ENCODE assay signal across 12 cellular contexts in genomic region chrX:132622130-132622529, GRCh38.
DNase-seq lines count a peak whose midpoint lies in the region; ATAC-seq and TF ChIP-seq lines count a peak whose summit lies in the region.
"Had no signal": no experiment of that assay in that cellular context is flagged by ENCODE, and none has a peak within 500 bp of the region (broad histone marks: within the 10 kb centered on the region; RNA-seq: fewer than 3 reads in every experiment).

No MANE protein-coding gene starts in this region.

- H3K4me3 ChIP-seq in AG10803 (ENCODE audit: low read length) = no peak overlapping the region
- no peak overlapping the region for H3K4me3 ChIP-seq in effector memory CD4-positive, alpha-beta T cell (ENCODE audit: insufficient read depth, low read depth, low read length, poor library complexity, severe bottlenecking)
- H3K4me3 ChIP-seq: prostate gland, uterus had no signal

- no peak overlapping the region for H3K27ac ChIP-seq in effector memory CD4-positive, alpha-beta T cell (ENCODE audit: insufficient read depth, low read length, poor library complexity, severe bottlenecking)
- H3K27ac ChIP-seq: prostate gland, uterus had no signal

- ATAC-seq in GM18520 (IDR thresholded peaks at IDR 0.05; ENCODE audit: unreplicated experiment) = no peak
- ATAC-seq: Panc1 had no signal

- TF ChIP-seq CTCF in AG10803 (conservative IDR thresholded peaks at IDR 0.05; ENCODE audit: low read length) = no peak

- no peaks in the 10 kb centered on the region for H3K27me3 ChIP-seq in effector memory CD4-positive, alpha-beta T cell (replicated peaks; ENCODE audit: control insufficient read depth, insufficient read depth, low read length, poor library complexity, severe bottlenecking)

- H3K36me3 ChIP-seq in effector memory CD4-positive, alpha-beta T cell (ENCODE audit: control insufficient read depth, insufficient read depth, low read length) = no peaks in the 10 kb centered on the region
- H3K36me3 ChIP-seq: prostate gland, uterus had no signal

- no peaks in the 10 kb centered on the region for H3K9me3 ChIP-seq in effector memory CD4-positive, alpha-beta T cell (ENCODE audit: control insufficient read depth, low read length)
- H3K9me3 ChIP-seq: prostate gland, uterus had no signal

- DNase-seq in AG10803 (ENCODE audit: low read depth) = peak; percentile 5
- DNase-seq in HT1080 (ENCODE audit: low read depth) = peak; percentile 78
- peak; percentile 18 for DNase-seq in activated CD8-positive, alpha-beta memory T cell treated with anti-CD3 and anti-CD28 coated beads, Interleukin-2, amount 50 U/mL, for 24 hours (ENCODE audit: extremely low read depth)
- DNase-seq in iPS-NIHi7 (ENCODE audit: extremely low spot score) = peak; percentile 29
- no peak for DNase-seq in NCI-H82 treated with DMSO at 0.1 percent for 48 hours (lab: John Stamatoyannopoulos, UW; ENCODE audit: unreplicated experiment)
- no peak for DNase-seq in pons (ENCODE audit: low spot score)
- DNase-seq in effector memory CD4-positive, alpha-beta T cell = no peak
- DNase-seq: anterior cingulate cortex, uterus had no signal

- H3K4me1 ChIP-seq in effector memory CD4-positive, alpha-beta T cell (ENCODE audit: control insufficient read depth, insufficient read depth, low read length, poor library complexity, severe bottlenecking) = no peaks in the 10 kb centered on the region
- H3K4me1 ChIP-seq: prostate gland, uterus had no signal

Comparison
In these comparisons a context has a peak if more than half of its experiments do, and no peak if none do; other contexts are left out.
1. DNase-seq: peak in AG10803 (single experiment), HT1080 (single experiment), activated CD8-positive, alpha-beta memory T cell treated with anti-CD3 and anti-CD28 coated beads, Interleukin-2, amount 50 U/mL, for 24 hours (single experiment) and iPS-NIHi7 (single experiment); none in NCI-H82 treated with DMSO at 0.1 percent for 48 hours (single experiment), pons (single experiment) and effector memory CD4-positive, alpha-beta T cell (0 of 3).